Comparison of ENCODE assay signal across 8 cellular contexts in the genomic region with DNA sequence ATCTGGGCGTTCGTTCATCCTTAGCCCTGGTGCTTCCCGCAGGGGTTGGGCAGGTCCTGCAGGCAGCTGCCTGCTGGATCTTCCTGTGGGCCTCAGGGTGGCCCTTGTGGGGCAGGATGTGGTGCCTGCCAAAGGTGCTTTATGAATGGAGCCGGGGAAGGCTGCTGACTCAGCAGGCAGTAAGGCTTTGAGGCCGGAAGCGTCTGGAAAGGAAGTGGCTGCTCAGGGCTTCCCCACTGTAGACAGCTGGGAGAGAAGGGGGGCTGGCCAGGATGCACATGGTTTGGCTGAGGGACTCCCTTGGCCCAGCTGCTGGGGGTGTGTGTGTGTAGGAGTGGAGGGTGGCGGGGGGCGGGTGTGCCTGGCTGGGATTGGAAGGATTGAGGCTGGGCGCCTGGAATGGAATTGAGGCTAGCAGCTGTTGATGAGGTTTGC. TPM values are rescaled to one million over a fixed set of nuclear protein-coding genes. Genes with fewer than 3 reads are reported as not detected.
A peak's percentile ranks its signal among the peaks of the same experiment; 100 is the strongest.
DNase-seq lines count a peak whose midpoint lies in the region; ATAC-seq and TF ChIP-seq lines count a peak whose summit lies in the region.

No MANE protein-coding gene starts in this region.

- TF ChIP-seq CTCF in A673 (conservative IDR thresholded peaks at IDR 0.05; ENCODE audit: low read depth, low read length) (no peak), thyroid gland (IDR thresholded peaks at IDR 0.05) (no peak)

- no peak overlapping the region for H2AFZ ChIP-seq in trophoblast cell (ENCODE audit: insufficient read depth, low read length, poor library complexity)

- H3K23ac ChIP-seq in trophoblast cell (ENCODE audit: low read length), result no peak overlapping the region

- H3K4me1 ChIP-seq in A673 (ENCODE audit: insufficient read depth, low read length, poor library complexity, severe bottlenecking), result peaks cover 28% of the 10 kb centered on the region
- H3K4me1 ChIP-seq in trophoblast cell (ENCODE audit: control insufficient read depth in 1 of 2, insufficient read depth in 2 of 2, low read length in 2 of 2), result peaks cover 12 to 21% of the 10 kb centered on the region in 2 experiments
- peaks cover 0 to 33% of the 10 kb centered on the region in 2 donors for H3K4me1 ChIP-seq in thyroid gland

- H3K9me3 ChIP-seq in A673 (ENCODE audit: low read depth, low read length, poor library complexity, severe bottlenecking), result no peaks in the 10 kb centered on the region
- no peaks in the 10 kb centered on the region for H3K9me3 ChIP-seq in SK-N-MC (ENCODE audit: low read depth, low read length)
- no peaks in the 10 kb centered on the region for H3K9me3 ChIP-seq in trophoblast cell (ENCODE audit: insufficient read depth, low read depth, low read length)
- H3K9me3 ChIP-seq in thyroid gland, result no peaks in the 10 kb centered on the region

- no peak overlapping the region for H4K12ac ChIP-seq in trophoblast cell (ENCODE audit: low read depth, low read length)

- no peak overlapping the region for H3K4ac ChIP-seq in trophoblast cell (ENCODE audit: low read depth, low read length)

- no peaks in the 10 kb centered on the region for H3K36me3 ChIP-seq in A673 (ENCODE audit: insufficient read depth, low read length, poor library complexity, severe bottlenecking)
- H3K36me3 ChIP-seq in SK-N-MC (ENCODE audit: insufficient read depth, low read length), result 0 out of 2 replicates have a peak, but pooled peaks cover 4% of the 10 kb centered on the region
- peaks cover 10 to 13% of the 10 kb centered on the region in 2 experiments for H3K36me3 ChIP-seq in trophoblast cell (ENCODE audit: control insufficient read depth in 1 of 2, insufficient read depth in 2 of 2, low read length in 2 of 2)
- no peaks in the 10 kb centered on the region for H3K36me3 ChIP-seq in thyroid gland

- H2BK120ac ChIP-seq in trophoblast cell (ENCODE audit: insufficient read depth, low read length, poor library complexity), result no peak overlapping the region

- no peak overlapping the region for H4K8ac ChIP-seq in trophoblast cell (ENCODE audit: low read depth, low read length)

- POLR2A ChIA-PET in A673 (lab: Charles Lee; ENCODE audit: low non-redundant PET), result no interaction called here

- DNase-seq in A673 (ENCODE audit: low spot score) (peak; percentile 98), SK-N-MC (ENCODE audit: low read depth, low spot score) (peak; percentile 88), glomerular visceral epithelial cell (ENCODE audit: extremely low spot score) (peak; percentile 94), trophoblast cell (peak in 1 of 2 donors; percentile 51), thyroid gland (peak; percentile 82 to 84)
- peak; percentile 74 for DNase-seq in activated naive CD4-positive, alpha-beta T cell treated with Interleukin-2 at 50 U/mL for 16 hours

- H3K27me3 ChIP-seq in A673 (replicated peaks; ENCODE audit: insufficient read depth, low read depth, low read length, poor library complexity) (no peaks in the 10 kb centered on the region), trophoblast cell (ENCODE audit: insufficient read depth, low read length) (no peaks in the 10 kb centered on the region), thyroid gland (no peaks in the 10 kb centered on the region)

- TF ChIP-seq POLR2A in thyroid gland (IDR thresholded peaks at IDR 0.05), result no peak

- intact Hi-C loops in A673 (cut with micrococcal nuclease; ENCODE audit: unreplicated experiment) (no loop called here), thyroid gland (cut with DNase I) (no loop called here)

- no peak overlapping the region for H3K14ac ChIP-seq in trophoblast cell (ENCODE audit: low read length)

- no peak overlapping the region for H3K18ac ChIP-seq in trophoblast cell (ENCODE audit: low read length)

- ATAC-seq in GM19025 (IDR thresholded peaks at IDR 0.05; ENCODE audit: low read depth, unreplicated experiment) (peak; percentile 58), HG03565 (IDR thresholded peaks at IDR 0.05; ENCODE audit: unreplicated experiment) (peak; percentile 49)

- no peak overlapping the region for H2AK5ac ChIP-seq in trophoblast cell (ENCODE audit: low read length)

- peak overlapping the region; percentile 70 for H3K27ac ChIP-seq in A673 (ENCODE audit: low read depth, low read length, poor library complexity, severe bottlenecking)
- no peak overlapping the region for H3K27ac ChIP-seq in SK-N-MC
- H3K27ac ChIP-seq in trophoblast cell (ENCODE audit: low read depth, low read length), result peak overlapping the region; percentile 8
- H3K27ac ChIP-seq in thyroid gland, result peak overlapping the region in 1 of 3 donors; percentile 20

- H3K4me3 ChIP-seq in A673 (ENCODE audit: low read depth, low read length, poor library complexity, severe bottlenecking) (no peak overlapping the region), SK-N-MC (peak overlapping the region; percentile 38; the same call in 1 of the 2 replicates), trophoblast cell (ENCODE audit: low read depth, low read length) (no peak overlapping the region), thyroid gland (replicated peaks in 1 of 3) (no peak overlapping the region)

- peaks cover 5% of the 10 kb centered on the region for H3K79me2 ChIP-seq in trophoblast cell (ENCODE audit: control insufficient read depth, insufficient read depth, low read length, poor library complexity)

- no peak overlapping the region for H4K91ac ChIP-seq in trophoblast cell (ENCODE audit: low read depth, low read length)

- BruUV-seq in A673 (replicated peaks; lab: Mats Ljungman, UMichigan), result no TSS peak

- H3K4me2 ChIP-seq in trophoblast cell (ENCODE audit: low read length), result peak overlapping the region; percentile 18

- H3K9ac ChIP-seq in SK-N-MC (ENCODE audit: insufficient read length), result no peak overlapping the region
- no peak overlapping the region for H3K9ac ChIP-seq in trophoblast cell (ENCODE audit: low read length)

- WGBS in trophoblast cell (ENCODE audit: extremely low coverage, insufficient coverage, insufficient read length), result no CpG with 5 or more reads among the region's 9 CpGs
- 15 to 16% methylated on average over 8 to 9 of the region's 9 CpGs for WGBS in thyroid gland, 2 donors

- H2BK12ac ChIP-seq in trophoblast cell (ENCODE audit: low read length), result no peak overlapping the region

- H2BK5ac ChIP-seq in trophoblast cell (ENCODE audit: low read depth, low read length, poor library complexity), result no peak overlapping the region

- CTCF ChIA-PET in A673 (lab: Charles Lee), result interaction anchor here (0.6 to 4.6 kb wide), 7 partner anchors 12 to 974 kb away, joined by 3 to 38 read pairs (median 11); no protein-coding TSS in a partner anchor

- no peaks in the 10 kb centered on the region for H3K79me1 ChIP-seq in trophoblast cell (ENCODE audit: low read length)

RNA-seq across cellular contexts. Expression of a gene that starts 12.9 kb away (rescaled TPM):
- 71.4 and 74.6 TPM in 2 replicates for total RNA-seq in A673 (2021)
- polyA plus RNA-seq in trophoblast cell (2013), result 262 and 276 TPM in 2 replicates
- 10 to 100 TPM; 22.6 to 39.5 (median 28.9) TPM for total RNA-seq in thyroid gland

RNA-seq across cellular contexts. Expression of a gene that starts 56.1 kb away (rescaled TPM):
- total RNA-seq in A673 (2021) (0.54 and 2.0 TPM in 2 replicates), thyroid gland (1 to 10 TPM in 3 of 4 donors, under 1 TPM in 1; 0.83 to 2.5 (median 2.0) TPM)
- polyA plus RNA-seq in trophoblast cell (2013), result 0.08 and 0.11 TPM in 2 replicates
